21 cellular contexts compared by ENCODE assay signal in the genomic region with DNA sequence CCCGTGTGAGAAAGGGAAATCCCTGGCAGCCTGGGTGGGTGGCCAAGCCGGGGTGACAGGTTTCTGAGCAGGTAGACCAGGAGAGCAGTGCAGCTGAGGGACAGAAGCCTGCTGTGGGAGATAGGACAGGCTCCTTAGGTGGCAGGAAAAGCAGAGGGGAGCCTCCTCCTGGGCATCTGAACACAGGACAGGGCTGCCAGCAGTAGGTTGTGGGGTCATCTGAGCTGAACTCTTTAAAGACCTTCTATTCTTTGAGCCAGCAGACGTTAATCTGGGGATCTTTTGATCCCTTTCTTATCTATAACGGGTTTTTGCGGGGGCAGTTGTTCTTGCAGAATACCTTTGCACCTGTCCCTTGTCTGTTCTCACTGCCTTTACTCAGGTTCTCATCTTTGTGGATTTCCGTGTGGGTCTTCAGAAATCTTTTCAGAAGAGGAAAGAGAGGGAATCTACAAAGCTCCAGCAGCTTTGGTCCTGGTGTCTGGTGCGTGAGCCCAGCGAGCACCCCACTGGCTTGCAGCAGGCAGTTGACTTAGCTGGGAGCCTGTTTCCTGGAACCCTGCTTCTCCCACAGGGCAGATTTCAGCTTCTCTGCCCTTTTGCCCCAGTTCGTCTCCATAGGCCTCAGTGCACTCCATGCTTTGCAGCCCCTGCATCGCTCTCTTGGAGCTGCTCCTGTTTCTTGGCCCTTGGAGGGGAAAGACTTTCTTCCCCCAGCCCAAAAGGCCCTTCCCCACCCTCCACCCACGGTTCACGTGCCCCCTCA. TPM values are rescaled to one million over a fixed set of nuclear protein-coding genes. Genes with fewer than 3 reads are reported as not detected.
DNase-seq lines count a peak whose midpoint lies in the region; ATAC-seq, FAIRE-seq and TF ChIP-seq lines count a peak whose summit lies in the region.
"Had no signal": no experiment of that assay in that cellular context is flagged by ENCODE, and none has a peak within 500 bp of the region (broad histone marks: within the 10 kb centered on the region; RNA-seq: fewer than 3 reads in every experiment).

No MANE protein-coding gene starts in this region.

- no peak overlapping the region for H4K91ac ChIP-seq in H9 (ENCODE audit: insufficient read length, low read depth, low read length)

- no peak overlapping the region; the same call in 1 of the 2 replicates for H3K14ac ChIP-seq in H9 (ENCODE audit: insufficient read depth, low read length)

- H4K8ac ChIP-seq in H9 (replicated peaks; ENCODE audit: insufficient read length, low read depth, low read length): no peak overlapping the region

- H3K4me3 ChIP-seq in A549: no peak overlapping the region
- H3K4me3 ChIP-seq: left lung, ovary, SJCRH30 had no signal

- H3K36me3 Mint-ChIP-seq in H9 (ENCODE audit: insufficient read depth in 1 of 3, low read depth in 3 of 3): peaks cover 25 to 78% (median 60%) of the 10 kb centered on the region in 3 experiments; a peak in 6 of 7 replicates
- peaks cover 33% of the 10 kb centered on the region for H3K36me3 Mint-ChIP-seq in central memory CD8-positive, alpha-beta T cell (ENCODE audit: insufficient read depth)
- peaks cover 59% of the 10 kb centered on the region for H3K36me3 Mint-ChIP-seq in nephron progenitor cell (ENCODE audit: low read depth)
- peaks cover 55% of the 10 kb centered on the region for H3K36me3 Mint-ChIP-seq in effector memory CD8-positive, alpha-beta T cell (ENCODE audit: insufficient read depth)

- H3K9me3 ChIP-seq in A549 (no peaks in the 10 kb centered on the region), H9 (ENCODE audit: control insufficient read depth, low read depth, low read length) (no peaks in the 10 kb centered on the region)
- H3K9me3 ChIP-seq: left lung, ovary, SJCRH30 had no signal

- CTCF ChIA-PET in A549 (lab: Yijun Ruan, JAX): interaction anchor here (1.7 to 2.8 kb wide), 3 partner anchors 8 to 35 kb away, joined by 3 to 8 read pairs (median 6); a partner anchor contains a TSS

- H2BK5ac ChIP-seq in H9 (ENCODE audit: insufficient read length, low read length): no peak overlapping the region

- no peak overlapping the region for H2AK5ac ChIP-seq in H9 (ENCODE audit: insufficient read length, low read length)

- H3K4me3 Mint-ChIP-seq in H9 (no peak overlapping the region), nephron progenitor cell (no peak overlapping the region)
- H3K4me3 Mint-ChIP-seq in central memory CD8-positive, alpha-beta T cell: no peak overlapping the region
- no peak overlapping the region for H3K4me3 Mint-ChIP-seq in effector memory CD8-positive, alpha-beta T cell
- H3K4me3 Mint-ChIP-seq: brain had no signal

- H3K27me3 ChIP-seq in H9 (ENCODE audit: insufficient read depth, low read length): no peaks in the 10 kb centered on the region
- H3K27me3 ChIP-seq: left lung, ovary, SJCRH30 had no signal

- no peak overlapping the region for H3K18ac ChIP-seq in H9 (ENCODE audit: insufficient read length, low read depth, low read length)

- TF ChIP-seq EP300 in A549 (IDR thresholded peaks at IDR 0.05): no peak

- WGBS in A549 (ENCODE audit: missing lambda C conversion rate): 93% methylated on average over 12 of the region's 12 CpGs
- no CpG with 5 or more reads among the region's 12 CpGs for WGBS in H9 (ENCODE audit: extremely low coverage, insufficient read length, low lambda C conversion rate)

- H3K4me1 ChIP-seq in A549 (peaks cover 5% of the 10 kb centered on the region; the same call in 1 of the 3 replicates), H9 (ENCODE audit: insufficient read depth, low read length) (peaks cover 4% of the 10 kb centered on the region)
- H3K4me1 ChIP-seq: left lung, SJCRH30 had no signal

- H2BK12ac ChIP-seq in H9 (ENCODE audit: insufficient read length, low read depth, low read length): no peak overlapping the region

- peak overlapping the region in 1 of 3 experiments; percentile 32; a peak in 1 of 7 replicates for H3K27ac Mint-ChIP-seq in H9
- H3K27ac Mint-ChIP-seq in central memory CD8-positive, alpha-beta T cell (ENCODE audit: low read depth): peak overlapping the region; percentile 41
- peak overlapping the region; percentile 45 for H3K27ac Mint-ChIP-seq in nephron progenitor cell
- peak overlapping the region in 1 of 2 donors; percentile 69 for H3K27ac Mint-ChIP-seq in effector memory CD8-positive, alpha-beta T cell

- no peak overlapping the region for H3T11ph ChIP-seq in H9 (ENCODE audit: low read length)

- TF ChIP-seq POLR2A in A549 (IDR thresholded peaks at IDR 0.05; ENCODE audit: low read length): no peak

- FAIRE-seq in A549 (lab: Jason Lieb, UNC): no peak

- H4K20me1 ChIP-seq in H9 (ENCODE audit: control insufficient read depth, insufficient read depth, insufficient read length): no peaks in the 10 kb centered on the region

- no peak overlapping the region for H3K4ac ChIP-seq in H9 (ENCODE audit: low read depth, low read length)

- H3K9ac ChIP-seq in H9 (ENCODE audit: extremely low read depth, insufficient read length, low read length): no peak overlapping the region

- ATAC-seq in A549: peak; percentile 30 to 41; a peak in 2 of 6 replicates
- no peak for ATAC-seq in central memory CD8-positive, alpha-beta T cell (replicated peaks; ENCODE audit: extremely low read depth, poor library complexity, severe bottlenecking)
- ATAC-seq in effector memory CD8-positive, alpha-beta T cell (replicated peaks): no peak
- ATAC-seq: activated naive CD4-positive, alpha-beta T cell treated with anti-CD3 and anti-CD28 coated beads, Interleukin-2, amount 50 U/mL, for 72 hours had no signal

- H3K56ac ChIP-seq in H9 (ENCODE audit: insufficient read length, low read depth, low read length): no peak overlapping the region

- H3K23ac ChIP-seq in H9 (ENCODE audit: insufficient read length, low read depth, low read length): no peak overlapping the region

- H4K5ac ChIP-seq in H9 (ENCODE audit: insufficient read length, low read depth, low read length): no peak overlapping the region

- no peak overlapping the region for H3K4me2 ChIP-seq in A549
- no peak overlapping the region for H3K4me2 ChIP-seq in H9 (ENCODE audit: insufficient read depth, insufficient read length, low read length)

- no peak overlapping the region for H2BK20ac ChIP-seq in H9 (ENCODE audit: low read depth, low read length, poor library complexity, severe bottlenecking)

- no peak overlapping the region for H2BK120ac ChIP-seq in H9 (ENCODE audit: low read depth, low read length, poor library complexity, severe bottlenecking)

- no peaks in the 10 kb centered on the region for H3K79me2 ChIP-seq in H9 (ENCODE audit: insufficient read depth, low read length)

- no peak overlapping the region for H3K27ac ChIP-seq in A549
- H3K27ac ChIP-seq in H9 (ENCODE audit: insufficient read length, low read depth, low read length): no peak overlapping the region
- H3K27ac ChIP-seq: epithelial cell of prostate, left lung, ovary, SJCRH30 had no signal

- H3K79me1 ChIP-seq in H9 (ENCODE audit: insufficient read depth, low read depth, low read length, poor library complexity, severe bottlenecking): no peaks in the 10 kb centered on the region

- no peak for TF ChIP-seq CTCF in A549 (IDR thresholded peaks at IDR 0.05)
- peak; percentile 30; the same call in 2 of the 3 replicates for TF ChIP-seq CTCF in H9 (conservative IDR thresholded peaks at IDR 0.05)
- TF ChIP-seq CTCF in nephron progenitor cell (IDR thresholded peaks at IDR 0.05): no peak

- H3K23me2 ChIP-seq in H9 (ENCODE audit: insufficient read length, low read depth, low read length, poor library complexity, severe bottlenecking): no peaks in the 10 kb centered on the region

- H3K9me3 Mint-ChIP-seq in H9 (no peaks in the 10 kb centered on the region), nephron progenitor cell (no peaks in the 10 kb centered on the region)
- H3K9me3 Mint-ChIP-seq in central memory CD8-positive, alpha-beta T cell: no peaks in the 10 kb centered on the region
- no peaks in the 10 kb centered on the region for H3K9me3 Mint-ChIP-seq in effector memory CD8-positive, alpha-beta T cell
- H3K9me3 Mint-ChIP-seq: activated naive CD4-positive, alpha-beta T cell treated with anti-CD3 and anti-CD28 coated beads, Interleukin-2, amount 50 U/mL, for 72 hours; brain had no signal

- no peak for DNase-seq in A549 (ENCODE audit: low read depth in 1 of 2, low spot score in 1 of 2)
- no peak for DNase-seq in H9
- no peak for DNase-seq in central memory CD8-positive, alpha-beta T cell (ENCODE audit: low spot score in 2 of 2)
- DNase-seq in nephron progenitor cell: no peak
- no peak for DNase-seq in NCI-H2081 treated with DMSO at 0.1 percent for 48 hours (lab: John Stamatoyannopoulos, UW)
- DNase-seq in Kasumi-1 (lab: John Stamatoyannopoulos, UW): no peak
- DNase-seq in effector memory CD8-positive, alpha-beta T cell: no peak
- DNase-seq in NCI-H1436 (lab: John Stamatoyannopoulos, UW): no peak
- DNase-seq: COR-L47; foreskin melanocyte; left lung; NCI-H1092; NCI-H2107; NCI-H526; ovary; SJCRH30; stimulated activated CD4-positive, alpha-beta T cell treated with anti-CD3 and anti-CD28 coated beads, Interleukin-2, amount 100 ng/mL, for 48 hours; T-helper 9 cell had no signal

- TF ChIP-seq RAD21 in A549 (conservative IDR thresholded peaks at IDR 0.05 in 1 of 2, IDR thresholded peaks at IDR 0.05 in 1 of 2): no peak

- H3K27me3 Mint-ChIP-seq in H9 (ENCODE audit: low read depth) (no peaks in the 10 kb centered on the region), nephron progenitor cell (ENCODE audit: low read depth, poor library complexity) (peaks cover 2% of the 10 kb centered on the region)
- no peaks in the 10 kb centered on the region for H3K27me3 Mint-ChIP-seq in central memory CD8-positive, alpha-beta T cell
- no peaks in the 10 kb centered on the region for H3K27me3 Mint-ChIP-seq in effector memory CD8-positive, alpha-beta T cell
- H3K27me3 Mint-ChIP-seq: brain had no signal

- peaks cover 26 to 38% of the 10 kb centered on the region in 2 experiments for H3K4me1 Mint-ChIP-seq in H9
- peaks cover under 1% of the 10 kb centered on the region for H3K4me1 Mint-ChIP-seq in central memory CD8-positive, alpha-beta T cell
- H3K4me1 Mint-ChIP-seq in nephron progenitor cell: peaks cover 18% of the 10 kb centered on the region
- H3K4me1 Mint-ChIP-seq in effector memory CD8-positive, alpha-beta T cell (ENCODE audit: low read depth in 2 of 2): peaks cover under 1 to 3% of the 10 kb centered on the region in 2 donors
- H3K4me1 Mint-ChIP-seq: brain had no signal

- H2AFZ ChIP-seq in H9 (ENCODE audit: low read length): no peak overlapping the region

- no peak overlapping the region for H2BK15ac ChIP-seq in H9 (ENCODE audit: low read depth, low read length)

- POLR2A ChIA-PET in A549 (lab: Yijun Ruan, JAX): no interaction called here

TF ChIP-seq in A549, 52 proteins besides CTCF, POLR2A, EP300 and RAD21 (continues in another document):
- TF ChIP-seq FOSL2 (IDR thresholded peaks at IDR 0.05) (no peak), FOSL2 (CRISPR knock-in tag; IDR thresholded peaks at IDR 0.05) (no peak)

RNA-seq across cellular contexts. Expression of a gene that starts 35.8 kb away (rescaled TPM):
- 6.0 and 6.7 TPM in 2 replicates for polyA plus RNA-seq in A549 (2011; rRNA removed)
- 6.1 and 7.6 TPM in 2 replicates for polyA plus RNA-seq in A549 (2012; cell fraction: cytosol; rRNA removed)
- 8.1 and 10.8 TPM in 2 replicates for polyA plus RNA-seq in A549 (2012; cell fraction: nucleus; rRNA removed)
- polyA plus RNA-seq in A549 (2017; fragmentation: RNase III; extraction: RNeasy Plus Mini Kit Qiagen cat#74134 plus additional on column Dnase treatment): 10.1 to 11.3 TPM (median 10.8 TPM) in 3 replicates
- 5.1 and 6.1 TPM in 2 replicates for polyA minus RNA-seq in A549 (2011; rRNA and poly(A)+ RNA removed)
- 14.0 and 17.0 TPM in 2 replicates for total RNA-seq in H9 (2021)

Comparison
In these comparisons a context has a peak if more than half of its experiments do, and no peak if none do; other contexts are left out.
1. ATAC-seq: peak in A549 (2 of 2); none in central memory CD8-positive, alpha-beta T cell (single experiment) and effector memory CD8-positive, alpha-beta T cell (single experiment).